ENCODE assay signal across 19 cellular contexts in genomic region chr21:28148400-28149064, GRCh38.
DNase-seq lines count a peak whose midpoint lies in the region; ATAC-seq and TF ChIP-seq lines count a peak whose summit lies in the region.
"Had no signal": no experiment of that assay in that cellular context is flagged by ENCODE, and none has a peak within 500 bp of the region (broad histone marks: within the 10 kb centered on the region; RNA-seq: fewer than 3 reads in every experiment).

No MANE protein-coding gene starts in this region.

- H3F3A ChIP-seq in SK-N-SH (replicated peaks; ENCODE audit: insufficient read depth) = no peaks in the 10 kb centered on the region

- H2AFZ ChIP-seq in SK-N-SH (ENCODE audit: low read depth) = no peak overlapping the region

- H4K20me1 ChIP-seq in SK-N-SH (ENCODE audit: insufficient read depth) = no peaks in the 10 kb centered on the region

- H3K4me3 ChIP-seq in SK-N-SH (ENCODE audit: low read depth in 2 of 2, low read length in 1 of 2) = no peak overlapping the region
- H3K4me3 ChIP-seq: Peyer's patch had no signal

- POLR2A ChIA-PET in SK-N-SH (lab: Yijun Ruan, JAX) = no interaction called here

- peak; percentile 38; the same call in 2 of the 3 replicates for ATAC-seq in SK-N-SH treated with all-trans-retinoic acid at 6 μM for 48 hours
- ATAC-seq in left ventricle myocardium superior = peak; percentile 96
- no peak for ATAC-seq in GM21515 (IDR thresholded peaks at IDR 0.05; ENCODE audit: unreplicated experiment)
- ATAC-seq: WTC11 had no signal

- WGBS in SK-N-SH (ENCODE audit: low lambda C conversion rate) = 89% methylated on average over 4 of the region's 4 CpGs

- H3K9me3 ChIP-seq in SK-N-SH = no peaks in the 10 kb centered on the region
- H3K9me3 ChIP-seq: Peyer's patch had no signal

- DNase-seq in SK-N-SH (no peak), astrocyte of the hippocampus (ENCODE audit: low read depth, low spot score) (peak; percentile 9), left ventricle myocardium superior (no peak), stromal cell of bone marrow (ENCODE audit: low read depth) (peak; percentile 6), NCI-H2171 treated with DMSO at 0.1 percent for 48 hours (lab: John Stamatoyannopoulos, UW) (no peak), HPDE6-E6E7 (ENCODE audit: extremely low spot score) (no peak)
- DNase-seq: 8988T; activated CD8-positive, alpha-beta memory T cell treated with anti-CD3 and anti-CD28 coated beads, Interleukin-2, amount 50 U/mL, for 48 hours; caudate nucleus; CD4-positive, CD25-positive, alpha-beta regulatory T cell; HFFc6; kidney; NCI-H510A treated with DMSO at 0.1 percent for 48 hours; Peyer's patch; stimulated activated CD4-positive, alpha-beta T cell treated with anti-CD3 and anti-CD28 coated beads, Interleukin-15, amount 100 ng/mL, for 24 hours; T-helper 1 cell had no signal

- no peaks in the 10 kb centered on the region for H3K9me2 ChIP-seq in SK-N-SH

- H3K9ac ChIP-seq in SK-N-SH = no peak overlapping the region

- no peak overlapping the region for H3K4me2 ChIP-seq in SK-N-SH

- no peak overlapping the region; a peak in 1 of 4 replicates for H3K27ac ChIP-seq in SK-N-SH (ENCODE audit: low read depth in 2 of 2, low read length in 1 of 2)
- H3K27ac ChIP-seq: Peyer's patch had no signal

- no peaks in the 10 kb centered on the region; a peak in 1 of 4 replicates for H3K4me1 ChIP-seq in SK-N-SH (ENCODE audit: control insufficient read depth in 1 of 2, insufficient read depth in 2 of 2, low read depth in 1 of 2, low read length in 1 of 2)
- H3K4me1 ChIP-seq: Peyer's patch had no signal

- intact Hi-C loops in left ventricle myocardium superior (cut with micrococcal nuclease) = no loop called here

- H3K36me3 ChIP-seq in SK-N-SH (replicated peaks in 1 of 2; ENCODE audit: control insufficient read depth in 1 of 2, insufficient read depth in 2 of 2, low read length in 1 of 2) = no peaks in the 10 kb centered on the region
- H3K36me3 ChIP-seq: Peyer's patch had no signal

- TF ChIP-seq CTCF in SK-N-SH (IDR thresholded peaks at IDR 0.05) = no peak

- TF ChIP-seq EP300 in SK-N-SH (IDR thresholded peaks at IDR 0.05; ENCODE audit: borderline replicate concordance in 1 of 2, low read depth in 1 of 2, low read length in 1 of 2) = no peak

- TF ChIP-seq RAD21 in SK-N-SH (IDR thresholded peaks at IDR 0.05; ENCODE audit: low read length) = no peak

- CTCF ChIA-PET in SK-N-SH (lab: Yijun Ruan, JAX) = no interaction called here

- no peaks in the 10 kb centered on the region for H3K27me3 ChIP-seq in SK-N-SH (ENCODE audit: insufficient read depth)
- H3K27me3 ChIP-seq: Peyer's patch had no signal

- H3K79me2 ChIP-seq in SK-N-SH (ENCODE audit: insufficient read depth) = no peaks in the 10 kb centered on the region

TF ChIP-seq in SK-N-SH treated with all-trans-retinoic acid at 6 μM for 48 hours, 23 proteins besides CTCF, POLR2A, EP300 and RAD21:
- TF ChIP-seq ZNF70 (CRISPR knock-in tag; IDR thresholded peaks at IDR 0.05) = no peak
- TF ChIP-seq POU6F1 (CRISPR knock-in tag; IDR thresholded peaks at IDR 0.05; ENCODE audit: borderline replicate concordance, low read depth) = no peak
- TF ChIP-seq BACH2 (CRISPR knock-in tag; IDR thresholded peaks at IDR 0.05; ENCODE audit: borderline replicate concordance) = no peak
- no peak for TF ChIP-seq ZC3H10 (CRISPR knock-in tag; IDR thresholded peaks at IDR 0.05)
- no peak for TF ChIP-seq TCF4 (CRISPR knock-in tag; IDR thresholded peaks at IDR 0.05; ENCODE audit: borderline replicate concordance)
- no peak for TF ChIP-seq ISL1 (CRISPR knock-in tag; IDR thresholded peaks at IDR 0.05)
- TF ChIP-seq OSR1 (CRISPR knock-in tag; IDR thresholded peaks at IDR 0.05) = no peak
- no peak for TF ChIP-seq PPARA (CRISPR knock-in tag; IDR thresholded peaks at IDR 0.05; ENCODE audit: borderline replicate concordance)
- TF ChIP-seq ZFP30 (CRISPR knock-in tag; IDR thresholded peaks at IDR 0.05) = no peak
- TF ChIP-seq RARB (CRISPR knock-in tag; IDR thresholded peaks at IDR 0.05) = no peak
- no peak for TF ChIP-seq GLIS3 (CRISPR knock-in tag; IDR thresholded peaks at IDR 0.05)
- TF ChIP-seq ZFP3 (CRISPR knock-in tag; IDR thresholded peaks at IDR 0.05) = no peak
- no peak for TF ChIP-seq ZNF565 (CRISPR knock-in tag; conservative IDR thresholded peaks at IDR 0.05; ENCODE audit: low read depth)
- TF ChIP-seq ESRRG (CRISPR knock-in tag; IDR thresholded peaks at IDR 0.05) = no peak

TF ChIP-seq in SK-N-SH, 30 proteins besides CTCF, POLR2A, EP300 and RAD21:
- TF ChIP-seq ZBTB33 (IDR thresholded peaks at IDR 0.05; ENCODE audit: borderline replicate concordance, low read depth) = no peak
- no peak for TF ChIP-seq PBX3 (IDR thresholded peaks at IDR 0.05)
- TF ChIP-seq USF1 (IDR thresholded peaks at IDR 0.05; ENCODE audit: borderline replicate concordance, low read depth) = no peak

Comparison
In these comparisons a context has a peak if more than half of its experiments do, and no peak if none do; other contexts are left out.
1. DNase-seq: peak in astrocyte of the hippocampus (single experiment) and stromal cell of bone marrow (single experiment); none in SK-N-SH (single experiment), left ventricle myocardium superior (single experiment), NCI-H2171 treated with DMSO at 0.1 percent for 48 hours (single experiment) and HPDE6-E6E7 (single experiment).